ENCODE assay signal across 9 cellular contexts in the genomic region with DNA sequence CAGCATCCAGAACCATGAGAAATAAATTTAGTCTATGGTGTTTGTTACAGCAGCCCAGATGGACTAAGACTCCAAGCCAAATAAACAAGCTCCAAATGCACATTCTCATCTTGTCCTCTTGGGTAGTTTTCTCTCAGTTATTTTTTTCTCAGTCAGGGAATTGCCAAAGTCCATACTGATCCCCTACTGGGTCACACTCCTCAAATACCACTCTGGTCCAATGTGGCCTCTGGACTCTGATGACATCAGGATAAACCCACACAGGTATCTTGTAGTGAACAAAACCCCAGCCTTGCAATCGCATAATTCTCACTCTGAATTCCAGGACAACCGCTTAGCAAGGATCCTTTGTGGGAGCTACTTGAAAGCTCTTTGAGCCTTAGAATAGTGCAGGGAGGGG.
"Had no signal": no experiment of that assay in that cellular context is flagged by ENCODE, and none has a peak within 500 bp of the region (broad histone marks: within the 10 kb centered on the region; RNA-seq: fewer than 3 reads in every experiment).

No MANE protein-coding gene starts in this region.

- DNase-seq: GM23248, GOT3, H7, HFFc6, IMR-90 had no signal

- H3K27ac ChIP-seq: GM23248, HL-60 had no signal

- H3K4me3 ChIP-seq: GM23248, HAP-1, K562 had no signal

- ATAC-seq: HCT116, K562 had no signal

- H3K9ac ChIP-seq: GM23248 had no signal

- H3K4me1 ChIP-seq: HAP-1 had no signal

- H2AFZ ChIP-seq: GM23248 had no signal

- H3K36me3 ChIP-seq: HAP-1 had no signal

- FAIRE-seq: K562 had no signal

- H3K9me3 ChIP-seq: HAP-1 had no signal
